ENCODE assay signal across 12 cellular contexts in genomic region chr3:27166888-27167287, GRCh38.
DNase-seq lines count a peak whose midpoint lies in the region; ATAC-seq and TF ChIP-seq lines count a peak whose summit lies in the region.
"Had no signal": no experiment of that assay in that cellular context is flagged by ENCODE, and none has a peak within 500 bp of the region (broad histone marks: within the 10 kb centered on the region; RNA-seq: fewer than 3 reads in every experiment).

No MANE protein-coding gene starts in this region.

- H3K27me3 ChIP-seq in neural cell (ENCODE audit: insufficient read depth, low read depth, low read length) (no peaks in the 10 kb centered on the region), heart right ventricle (no peaks in the 10 kb centered on the region)
- H3K27me3 ChIP-seq: pancreas had no signal

- H3K36me3 ChIP-seq in neural cell (ENCODE audit: insufficient read depth, low read length) (no peaks in the 10 kb centered on the region), heart right ventricle (no peaks in the 10 kb centered on the region)
- H3K36me3 ChIP-seq: pancreas had no signal

- H3K9ac ChIP-seq in neural cell (ENCODE audit: low read length) = peak overlapping the region; percentile 25

- no peaks in the 10 kb centered on the region for H3F3A ChIP-seq in neural cell (ENCODE audit: insufficient read depth, low read length, poor library complexity, severe bottlenecking)

- ATAC-seq in heart right ventricle = no peak
- ATAC-seq in GM21717 (IDR thresholded peaks at IDR 0.05; ENCODE audit: unreplicated experiment) = no peak
- ATAC-seq in left lobe of liver = no peak
- ATAC-seq: stimulated activated naive B cell treated with anti-CD40 and anti-IgM and Interleukin-4, amounts not matched to agents 10 μg/mL and 1 μg/mL and 100 μg/mL, for 72 hours had no signal

- in situ Hi-C loops in Caki2 (cut with HindIII; ENCODE audit: low pct_unique_long_range_greater_than_20kb, low sequenced_read_pairs) (no loop called here), GM13977 (cut with MboI; ENCODE audit: low pct_unique_long_range_greater_than_20kb, low sequenced_read_pairs, unreplicated experiment) (no loop called here)

- H3K27ac ChIP-seq in caudate nucleus (ENCODE audit: low read depth, low read length) = peak overlapping the region; percentile 67
- H3K27ac ChIP-seq in neural cell (ENCODE audit: low read length) = peak overlapping the region; percentile 56
- H3K27ac ChIP-seq in heart right ventricle = no peak overlapping the region
- H3K27ac ChIP-seq: pancreas had no signal

- H3K4me1 ChIP-seq in heart right ventricle = no peaks in the 10 kb centered on the region
- H3K4me1 ChIP-seq: pancreas had no signal

- no peaks in the 10 kb centered on the region for H3K79me2 ChIP-seq in neural cell (replicated peaks; ENCODE audit: insufficient read depth, low read length)

- H3K4me3 ChIP-seq in neural cell (ENCODE audit: low read length) = peak overlapping the region; percentile 31
- no peak overlapping the region for H3K4me3 ChIP-seq in heart right ventricle
- H3K4me3 ChIP-seq: pancreas had no signal

- WGBS in heart right ventricle, 2 donors = 57 to 67% methylated on average over 3 of the region's 3 CpGs

- no peak for TF ChIP-seq CTCF in neural cell (IDR thresholded peaks at IDR 0.05; ENCODE audit: poor library complexity, severe bottlenecking)
- no peak for TF ChIP-seq CTCF in heart right ventricle (IDR thresholded peaks at IDR 0.05)
- TF ChIP-seq CTCF in GM13977 (IDR thresholded peaks at IDR 0.05; ENCODE audit: extremely low read depth, insufficient read depth, missing control alignments) = no peak

- intact Hi-C loops in heart right ventricle (cut with DNase I) = no loop called here

- no peaks in the 10 kb centered on the region for H3K9me3 ChIP-seq in neural cell (ENCODE audit: low read length)
- H3K9me3 ChIP-seq in heart right ventricle = no peaks in the 10 kb centered on the region
- H3K9me3 ChIP-seq: pancreas had no signal

- DNase-seq in Caki2 (ENCODE audit: low read depth) (peak; percentile 35), NCI-H1417 treated with DMSO at 0.1 percent for 48 hours (lab: John Stamatoyannopoulos, UW) (peak; percentile 0), caudate nucleus (lab: John Stamatoyannopoulos, UW) (peak in 22 of 61 donors; percentile 4 to 83 (median 16)), heart right ventricle (no peak), left lobe of liver (ENCODE audit: low spot score) (no peak), GM13977 (ENCODE audit: low spot score) (no peak)
- DNase-seq: activated gamma-delta T cell; NCI-H2029; pancreas; stimulated activated naive B cell treated with anti-CD40 and anti-IgM and Interleukin-4, amounts not matched to agents 10 μg/mL and 1 μg/mL and 100 μg/mL, for 72 hours had no signal

- TF ChIP-seq RAD21 in neural cell (conservative IDR thresholded peaks at IDR 0.05) = peak; percentile 40

- no peaks in the 10 kb centered on the region for H4K20me1 ChIP-seq in neural cell (ENCODE audit: insufficient read depth)

- no peaks in the 10 kb centered on the region for H3K9me2 ChIP-seq in neural cell (ENCODE audit: insufficient read depth, low read length)

- no peak overlapping the region for H2AFZ ChIP-seq in neural cell (ENCODE audit: low read depth, low read length)

- H3K4me2 ChIP-seq in neural cell (ENCODE audit: low read length) = no peak overlapping the region

- peak; percentile 83 for TF ChIP-seq EP300 in neural cell (conservative IDR thresholded peaks at IDR 0.05; ENCODE audit: poor library complexity, severe bottlenecking)

TF ChIP-seq in neural cell, 6 proteins besides CTCF, POLR2A, EP300 and RAD21:
- TF ChIP-seq REST (IDR thresholded peaks at IDR 0.05; ENCODE audit: borderline replicate concordance) (peak; percentile 42), MXI1 (conservative IDR thresholded peaks at IDR 0.05; ENCODE audit: poor library complexity, severe bottlenecking) (peak; percentile 70), EZH2 (IDR thresholded peaks at IDR 0.05; ENCODE audit: borderline replicate concordance, insufficient read depth, low read length, poor library complexity, severe bottlenecking) (no peak)

Comparison
In these comparisons a context has a peak if more than half of its experiments do, and no peak if none do; other contexts are left out.
1. DNase-seq: peak in Caki2 (single experiment) and NCI-H1417 treated with DMSO at 0.1 percent for 48 hours (single experiment); none in heart right ventricle (0 of 2), left lobe of liver (single experiment) and GM13977 (single experiment).
2. H3K27ac ChIP-seq: peak in caudate nucleus (single experiment) and neural cell (single experiment); none in heart right ventricle (0 of 10).